ENCODE assay signal across 6 cellular contexts in the genomic region with DNA sequence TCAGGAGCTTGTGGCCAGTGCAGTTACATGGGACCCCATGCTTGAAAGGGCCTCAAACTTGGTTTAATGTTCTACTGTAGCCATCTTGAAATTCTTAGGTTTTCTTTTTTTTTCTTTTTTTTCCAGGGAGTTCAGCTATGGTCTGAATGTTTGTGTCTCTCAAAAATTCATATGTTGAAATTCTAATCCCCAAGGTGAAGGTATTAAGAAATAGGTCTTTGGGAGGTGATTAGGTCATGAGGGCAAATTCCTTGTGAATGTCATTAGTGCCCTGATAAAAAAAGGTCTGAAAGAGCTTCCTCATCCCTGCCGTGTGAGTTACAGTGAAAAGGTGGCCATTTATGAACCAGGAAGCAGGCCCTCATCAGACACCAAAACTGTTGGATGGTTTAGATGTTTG.
"Had no signal": no experiment of that assay in that cellular context is flagged by ENCODE, and none has a peak within 500 bp of the region (broad histone marks: within the 10 kb centered on the region; RNA-seq: fewer than 3 reads in every experiment).

No MANE protein-coding gene starts in this region.

- H3K27ac ChIP-seq: HL-60 had no signal

- ATAC-seq: HepG2, K562 had no signal

- DNase-seq: IMR-90, KBM-7, KG1 had no signal

- H3K4me3 ChIP-seq: K562 had no signal
